Comparison of ENCODE assay signal across 22 cellular contexts in the genomic region with DNA sequence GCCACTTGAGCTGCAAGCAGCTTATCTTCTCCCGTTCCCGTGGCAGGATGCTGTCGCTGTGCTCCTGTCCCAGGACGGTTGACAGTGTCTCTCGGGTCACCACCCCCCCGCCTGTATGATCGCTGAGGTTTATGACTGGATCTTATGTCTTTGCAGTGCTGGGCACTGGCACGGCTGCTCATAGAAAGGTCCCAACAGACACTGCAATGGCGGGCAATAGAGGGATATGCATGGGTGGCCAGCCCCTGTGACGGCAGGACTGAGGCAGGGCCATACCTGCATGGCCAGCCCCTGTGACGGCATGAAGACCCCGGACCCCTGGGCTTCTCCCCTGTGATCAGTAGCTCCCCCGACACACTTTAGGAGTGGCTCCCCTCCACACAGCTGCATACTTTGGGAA.
A peak's percentile ranks its signal among the peaks of the same experiment; 100 is the strongest.
DNase-seq lines count a peak whose midpoint lies in the region; TF ChIP-seq lines count a peak whose summit lies in the region.
"Had no signal": no experiment of that assay in that cellular context is flagged by ENCODE, and none has a peak within 500 bp of the region (broad histone marks: within the 10 kb centered on the region; RNA-seq: fewer than 3 reads in every experiment).

No MANE protein-coding gene starts in this region.

- H3K4me1 ChIP-seq in H9 (ENCODE audit: insufficient read depth, low read length) = no peaks in the 10 kb centered on the region
- H3K4me1 ChIP-seq in trophoblast cell (ENCODE audit: control insufficient read depth in 1 of 2, insufficient read depth in 2 of 2, low read length in 2 of 2) = no peaks in the 10 kb centered on the region
- no peaks in the 10 kb centered on the region for H3K4me1 ChIP-seq in OCI-LY7 (ENCODE audit: insufficient read depth, low read length, poor library complexity, severe bottlenecking)
- H3K4me1 ChIP-seq: A549, BE2C had no signal

- H3K9me3 ChIP-seq in H9 (ENCODE audit: control insufficient read depth, low read depth, low read length) (no peaks in the 10 kb centered on the region), trophoblast cell (ENCODE audit: insufficient read depth, low read depth, low read length) (peaks cover 4% of the 10 kb centered on the region), OCI-LY7 (ENCODE audit: low read length) (no peaks in the 10 kb centered on the region)
- H3K9me3 ChIP-seq: A549; BE2C; BLaER1 treated with 17β-estradiol and CSF1 and Interleukin-3, amounts not matched to agents 10 nM and 100 nM had no signal

- peaks cover 23% of the 10 kb centered on the region for H3K27me3 Mint-ChIP-seq in H9 (ENCODE audit: low read depth)
- H3K27me3 Mint-ChIP-seq: CD4-positive, alpha-beta T cell had no signal

- H3K4me3 ChIP-seq in trophoblast cell (ENCODE audit: low read depth, low read length) = peak overlapping the region; percentile 40
- H3K4me3 ChIP-seq in OCI-LY7 (ENCODE audit: low read depth, low read length, poor library complexity, severe bottlenecking) = no peak overlapping the region
- H3K4me3 ChIP-seq: A549; BLaER1 treated with 17β-estradiol and CSF1 and Interleukin-3, amounts not matched to agents 10 nM and 100 nM; GM12878 had no signal

- no peak overlapping the region for H3K56ac ChIP-seq in H9 (ENCODE audit: insufficient read length, low read depth, low read length)

- H3K23me2 ChIP-seq in H9 (ENCODE audit: insufficient read length, low read depth, low read length, poor library complexity, severe bottlenecking) = no peaks in the 10 kb centered on the region

- H3K27me3 ChIP-seq in H9 (ENCODE audit: insufficient read depth, low read length) (no peaks in the 10 kb centered on the region), trophoblast cell (ENCODE audit: insufficient read depth, low read length) (no peaks in the 10 kb centered on the region)

- no peak overlapping the region for H2AFZ ChIP-seq in H9 (ENCODE audit: low read length)
- H2AFZ ChIP-seq in trophoblast cell (ENCODE audit: insufficient read depth, low read length, poor library complexity) = no peak overlapping the region
- no peak overlapping the region for H2AFZ ChIP-seq in OCI-LY7 (ENCODE audit: low read length)

- H3K9me2 ChIP-seq in OCI-LY7 (ENCODE audit: insufficient read depth, low read length) = no peaks in the 10 kb centered on the region

- no peak overlapping the region for H4K5ac ChIP-seq in H9 (ENCODE audit: insufficient read length, low read depth, low read length)

- POLR2A ChIA-PET in OCI-LY7 (lab: Charles Lee) = no interaction called here

- H3K27ac ChIP-seq in H9 (ENCODE audit: insufficient read length, low read depth, low read length) (no peak overlapping the region), trophoblast cell (ENCODE audit: low read depth, low read length) (no peak overlapping the region), OCI-LY7 (ENCODE audit: low read depth, low read length, poor library complexity, severe bottlenecking) (no peak overlapping the region)
- H3K27ac ChIP-seq: A549; BLaER1 treated with 17β-estradiol and CSF1 and Interleukin-3, amounts not matched to agents 10 nM and 100 nM had no signal

- no peak for TF ChIP-seq CTCF in H9 (conservative IDR thresholded peaks at IDR 0.05)
- no peak for TF ChIP-seq CTCF in OCI-LY7 (conservative IDR thresholded peaks at IDR 0.05; ENCODE audit: low read length)

- H3K4ac ChIP-seq in H9 (ENCODE audit: low read depth, low read length) = no peak overlapping the region
- H3K4ac ChIP-seq in trophoblast cell (ENCODE audit: low read depth, low read length) = no peak overlapping the region

- H2AK5ac ChIP-seq in H9 (ENCODE audit: insufficient read length, low read length) (no peak overlapping the region), trophoblast cell (ENCODE audit: low read length) (no peak overlapping the region)

- H3K79me2 ChIP-seq in H9 (ENCODE audit: insufficient read depth, low read length) = no peaks in the 10 kb centered on the region
- no peaks in the 10 kb centered on the region for H3K79me2 ChIP-seq in trophoblast cell (ENCODE audit: control insufficient read depth, insufficient read depth, low read length, poor library complexity)
- no peaks in the 10 kb centered on the region for H3K79me2 ChIP-seq in OCI-LY7 (ENCODE audit: insufficient read depth, low read depth, low read length)

- DNase-seq in H9 = peak; percentile 7
- DNase-seq in ecto neural progenitor cell (ENCODE audit: low spot score) = peak; percentile 29
- DNase-seq in trophoblast cell = no peak
- no peak for DNase-seq in anterior cingulate cortex (lab: John Stamatoyannopoulos, UW)
- no peak for DNase-seq in activated T-cell treated with anti-CD3 and anti-CD28 coated beads, Interleukin-2, amount 50 U/mL, for 48 hours
- no peak for DNase-seq in OCI-LY7 (ENCODE audit: low spot score)
- DNase-seq: 8988T; ACHN; AML-193; BE2C; CD4-positive, alpha-beta T cell; CD8-positive, alpha-beta memory T cell; DMS 273 treated with DMSO at 0.1 percent for 48 hours; DMS79; EL; GDM1; GOT3; HCEC 1CT had no signal

- H3K79me1 ChIP-seq in H9 (ENCODE audit: insufficient read depth, low read depth, low read length, poor library complexity, severe bottlenecking) (no peaks in the 10 kb centered on the region), trophoblast cell (ENCODE audit: low read length) (no peaks in the 10 kb centered on the region)

- H4K12ac ChIP-seq in trophoblast cell (ENCODE audit: low read depth, low read length) = no peak overlapping the region

- H4K20me1 ChIP-seq in H9 (ENCODE audit: control insufficient read depth, insufficient read depth, insufficient read length) (no peaks in the 10 kb centered on the region), OCI-LY7 (ENCODE audit: insufficient read depth, low read length) (no peaks in the 10 kb centered on the region)
- H4K20me1 ChIP-seq: BLaER1 treated with 17β-estradiol and CSF1 and Interleukin-3, amounts not matched to agents 10 nM and 100 nM had no signal

- no peak overlapping the region for H2BK120ac ChIP-seq in H9 (ENCODE audit: low read depth, low read length, poor library complexity, severe bottlenecking)
- no peak overlapping the region for H2BK120ac ChIP-seq in trophoblast cell (ENCODE audit: insufficient read depth, low read length, poor library complexity)

- H2BK12ac ChIP-seq in H9 (ENCODE audit: insufficient read length, low read depth, low read length) = no peak overlapping the region
- no peak overlapping the region for H2BK12ac ChIP-seq in trophoblast cell (ENCODE audit: low read length)

- BruUV-seq in OCI-LY7 (replicated peaks; lab: Mats Ljungman, UMichigan) = no TSS peak

- no peak overlapping the region for H3K4me3 Mint-ChIP-seq in H9
- H3K4me3 Mint-ChIP-seq: CD14-positive monocyte; CD4-positive, alpha-beta T cell; CD8-positive, alpha-beta memory T cell had no signal

- no peaks in the 10 kb centered on the region for H3K36me3 Mint-ChIP-seq in H9 (ENCODE audit: insufficient read depth in 1 of 3, low read depth in 3 of 3)
- H3K36me3 Mint-ChIP-seq: CD14-positive monocyte; CD8-positive, alpha-beta memory T cell had no signal

- no peaks in the 10 kb centered on the region for H3K9me3 Mint-ChIP-seq in H9
- H3K9me3 Mint-ChIP-seq: CD4-positive, alpha-beta T cell had no signal

- CTCF ChIA-PET in OCI-LY7 (lab: Charles Lee; ENCODE audit: unreplicated experiment) = interaction anchor here (0.6 kb wide), 1 partner anchor 249 kb away, joined by 3 read pairs; no protein-coding TSS in a partner anchor

- no peak overlapping the region for H2BK15ac ChIP-seq in H9 (ENCODE audit: low read depth, low read length)

- no peak overlapping the region for H2BK5ac ChIP-seq in H9 (ENCODE audit: insufficient read length, low read length)
- no peak overlapping the region for H2BK5ac ChIP-seq in trophoblast cell (ENCODE audit: low read depth, low read length, poor library complexity)

- intact Hi-C loops in OCI-LY7 (cut with micrococcal nuclease; ENCODE audit: unreplicated experiment) = no loop called here

- H3K36me3 ChIP-seq in trophoblast cell (ENCODE audit: control insufficient read depth in 1 of 2, insufficient read depth in 2 of 2, low read length in 2 of 2) (no peaks in the 10 kb centered on the region), OCI-LY7 (ENCODE audit: insufficient read depth, low read length) (no peaks in the 10 kb centered on the region)
- H3K36me3 ChIP-seq: BE2C; BLaER1 treated with 17β-estradiol and CSF1 and Interleukin-3, amounts not matched to agents 10 nM and 100 nM had no signal

- H4K91ac ChIP-seq in H9 (ENCODE audit: insufficient read length, low read depth, low read length) = no peak overlapping the region
- H4K91ac ChIP-seq in trophoblast cell (ENCODE audit: low read depth, low read length) = no peak overlapping the region

- H2BK20ac ChIP-seq in H9 (ENCODE audit: low read depth, low read length, poor library complexity, severe bottlenecking) = no peak overlapping the region

- peaks cover 8 to 12% of the 10 kb centered on the region in 2 experiments for H3K4me1 Mint-ChIP-seq in H9
- H3K4me1 Mint-ChIP-seq: CD14-positive monocyte; CD8-positive, alpha-beta memory T cell had no signal

- no peak overlapping the region for H3K23ac ChIP-seq in H9 (ENCODE audit: insufficient read length, low read depth, low read length)
- H3K23ac ChIP-seq in trophoblast cell (ENCODE audit: low read length) = no peak overlapping the region

- WGBS in H9 (ENCODE audit: extremely low coverage, insufficient read length, low lambda C conversion rate) = no CpG with 5 or more reads among the region's 13 CpGs
- WGBS in trophoblast cell (ENCODE audit: extremely low coverage, insufficient coverage, insufficient read length) = no CpG with 5 or more reads among the region's 13 CpGs

- H4K8ac ChIP-seq in H9 (replicated peaks; ENCODE audit: insufficient read length, low read depth, low read length) (no peak overlapping the region), trophoblast cell (ENCODE audit: low read depth, low read length) (no peak overlapping the region)

- H3K4me2 ChIP-seq in H9 (ENCODE audit: insufficient read depth, insufficient read length, low read length) (no peak overlapping the region), trophoblast cell (ENCODE audit: low read length) (no peak overlapping the region), OCI-LY7 (ENCODE audit: low read length) (no peak overlapping the region)
- H3K4me2 ChIP-seq: A549; BLaER1 treated with 17β-estradiol and CSF1 and Interleukin-3, amounts not matched to agents 10 nM and 100 nM had no signal

- H3K9ac ChIP-seq in H9 (ENCODE audit: extremely low read depth, insufficient read length, low read length) (no peak overlapping the region), trophoblast cell (ENCODE audit: low read length) (no peak overlapping the region)
- H3K9ac ChIP-seq: BLaER1 treated with 17β-estradiol and CSF1 and Interleukin-3, amounts not matched to agents 10 nM and 100 nM had no signal

- H3K18ac ChIP-seq in H9 (ENCODE audit: insufficient read length, low read depth, low read length) (no peak overlapping the region), trophoblast cell (ENCODE audit: low read length) (no peak overlapping the region)

- no peak overlapping the region for H3T11ph ChIP-seq in H9 (ENCODE audit: low read length)

- H3K27ac Mint-ChIP-seq in H9 = no peak overlapping the region
- H3K27ac Mint-ChIP-seq: CD14-positive monocyte; CD4-positive, alpha-beta T cell had no signal

- H3K14ac ChIP-seq in H9 (ENCODE audit: insufficient read depth, low read length) (no peak overlapping the region), trophoblast cell (ENCODE audit: low read length) (no peak overlapping the region)

Comparison
In these comparisons a context has a peak if more than half of its experiments do, and no peak if none do; other contexts are left out.
1. DNase-seq: peak in H9 (single experiment) and ecto neural progenitor cell (single experiment); none in trophoblast cell (0 of 2), anterior cingulate cortex (0 of 58), activated T-cell treated with anti-CD3 and anti-CD28 coated beads, Interleukin-2, amount 50 U/mL, for 48 hours (0 of 2) and OCI-LY7 (single experiment).